Comparison of ENCODE assay signal across 16 cellular contexts in the genomic region with DNA sequence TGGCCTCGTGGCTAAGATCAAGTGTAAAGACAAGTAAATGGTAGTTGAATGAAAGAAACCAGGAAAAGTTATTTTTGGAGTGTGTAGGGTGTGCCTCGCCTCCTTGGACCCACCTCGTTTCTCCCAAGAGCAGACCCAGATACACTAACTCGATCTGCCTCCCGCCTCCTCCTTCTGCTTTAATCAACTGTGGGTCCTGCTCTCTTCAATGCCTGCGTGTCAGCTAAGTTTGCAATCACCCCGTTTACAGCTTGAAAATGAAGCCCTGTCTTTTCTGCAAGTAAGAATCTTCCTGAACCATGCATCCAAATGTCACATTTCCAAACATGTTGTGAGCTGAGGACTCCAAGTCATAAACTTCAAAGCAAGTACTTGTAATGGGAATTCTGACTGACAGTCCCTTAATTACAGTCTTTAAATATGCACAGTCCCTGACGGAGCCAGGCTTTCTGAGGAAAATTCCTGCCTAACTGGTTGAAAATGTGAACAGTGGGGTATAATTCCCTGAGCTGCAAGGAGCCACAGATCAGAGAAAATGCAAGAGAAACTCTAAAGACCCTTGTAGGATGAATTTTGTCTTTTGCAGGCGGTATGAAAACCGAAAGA.
"Had no signal": no experiment of that assay in that cellular context is flagged by ENCODE, and none has a peak within 500 bp of the region (broad histone marks: within the 10 kb centered on the region; RNA-seq: fewer than 3 reads in every experiment).

No MANE protein-coding gene starts in this region.

- ATAC-seq: activated CD8-positive, alpha-beta T cell treated with anti-CD3 and anti-CD28 coated beads for 36 hours; effector memory CD8-positive, alpha-beta T cell; left colon; right cardiac atrium; stimulated activated naive B cell treated with anti-CD40 and anti-IgM and Interleukin-4, amounts not matched to agents 10 μg/mL and 1 μg/mL and 100 μg/mL, for 72 hours had no signal

- H3K4me3 Mint-ChIP-seq: activated CD8-positive, alpha-beta T cell treated with anti-CD3 and anti-CD28 coated beads for 36 hours; activated naive CD8-positive, alpha-beta T cell treated with anti-CD3 and anti-CD28 coated beads for 36 hours; activated T-helper 1 cell treated with anti-CD3 and anti-CD28 coated beads, Interleukin-12 subunit alpha, Interleukin-12 subunit beta, Interleukin-2, Interleukin-4 antibody, amounts not matched to agents 30 ng/mL and 10 ng/mL and 1 ng/mL, durations not matched to agents 14 hours and 24 hours and 36 hours; central memory CD8-positive, alpha-beta T cell; dendritic cell treated with granulocyte-macrophage colony-stimulating factor and Interleukin-4, amounts not matched to agents 40 ng/mL and 50 ng/mL, for 4 days; effector memory CD8-positive, alpha-beta T cell; stimulated activated naive B cell treated with anti-CD40 and anti-IgM and Interleukin-4, amounts not matched to agents 10 μg/mL and 1 μg/mL and 100 μg/mL, for 72 hours had no signal

- H3K9me3 Mint-ChIP-seq: activated CD8-positive, alpha-beta T cell treated with anti-CD3 and anti-CD28 coated beads for 36 hours; activated naive CD8-positive, alpha-beta T cell treated with anti-CD3 and anti-CD28 coated beads for 36 hours; activated T-helper 1 cell treated with anti-CD3 and anti-CD28 coated beads, Interleukin-12 subunit alpha, Interleukin-12 subunit beta, Interleukin-2, Interleukin-4 antibody, amounts not matched to agents 30 ng/mL and 10 ng/mL and 1 ng/mL, durations not matched to agents 14 hours and 24 hours and 36 hours; central memory CD8-positive, alpha-beta T cell; dendritic cell treated with granulocyte-macrophage colony-stimulating factor and Interleukin-4, amounts not matched to agents 40 ng/mL and 50 ng/mL, for 4 days; effector memory CD8-positive, alpha-beta T cell had no signal

- H3K36me3 Mint-ChIP-seq: activated naive CD8-positive, alpha-beta T cell treated with anti-CD3 and anti-CD28 coated beads for 36 hours; stimulated activated naive B cell treated with anti-CD40 and anti-IgM and Interleukin-4, amounts not matched to agents 10 μg/mL and 1 μg/mL and 100 μg/mL, for 72 hours had no signal

- DNase-seq: activated CD4-positive, alpha-beta T cell treated with anti-CD3 and anti-CD28 coated beads for 48 hours; activated CD8-positive, alpha-beta T cell treated with anti-CD3 and anti-CD28 coated beads for 36 hours; activated naive CD8-positive, alpha-beta T cell treated with anti-CD3 and anti-CD28 coated beads for 36 hours; brain microvascular endothelial cell; effector memory CD8-positive, alpha-beta T cell; foreskin melanocyte; left colon; right cardiac atrium; stimulated activated CD4-positive, alpha-beta T cell treated with anti-CD3 and anti-CD28 coated beads, Interleukin-15, amount 100 ng/mL, for 24 hours; stimulated activated CD4-positive, alpha-beta T cell treated with anti-CD3 and anti-CD28 coated beads, Interleukin-4, amount 100 ng/mL, for 1 hour; stimulated activated naive B cell treated with anti-CD40 and anti-IgM and Interleukin-4, amounts not matched to agents 10 μg/mL and 1 μg/mL and 100 μg/mL, for 72 hours; tibial artery; WERI-Rb-1 had no signal

- H3K4me1 Mint-ChIP-seq: activated naive CD8-positive, alpha-beta T cell treated with anti-CD3 and anti-CD28 coated beads for 36 hours; central memory CD8-positive, alpha-beta T cell; stimulated activated naive B cell treated with anti-CD40 and anti-IgM and Interleukin-4, amounts not matched to agents 10 μg/mL and 1 μg/mL and 100 μg/mL, for 72 hours had no signal

- H3K27ac Mint-ChIP-seq: activated CD8-positive, alpha-beta T cell treated with anti-CD3 and anti-CD28 coated beads for 36 hours; activated naive CD8-positive, alpha-beta T cell treated with anti-CD3 and anti-CD28 coated beads for 36 hours; activated T-helper 1 cell treated with anti-CD3 and anti-CD28 coated beads, Interleukin-12 subunit alpha, Interleukin-12 subunit beta, Interleukin-2, Interleukin-4 antibody, amounts not matched to agents 30 ng/mL and 10 ng/mL and 1 ng/mL, durations not matched to agents 14 hours and 24 hours and 36 hours; dendritic cell treated with granulocyte-macrophage colony-stimulating factor and Interleukin-4, amounts not matched to agents 40 ng/mL and 50 ng/mL, for 4 days; effector memory CD8-positive, alpha-beta T cell; stimulated activated naive B cell treated with anti-CD40 and anti-IgM and Interleukin-4, amounts not matched to agents 10 μg/mL and 1 μg/mL and 100 μg/mL, for 72 hours had no signal
